11 cellular contexts compared by ENCODE assay signal in the genomic region with DNA sequence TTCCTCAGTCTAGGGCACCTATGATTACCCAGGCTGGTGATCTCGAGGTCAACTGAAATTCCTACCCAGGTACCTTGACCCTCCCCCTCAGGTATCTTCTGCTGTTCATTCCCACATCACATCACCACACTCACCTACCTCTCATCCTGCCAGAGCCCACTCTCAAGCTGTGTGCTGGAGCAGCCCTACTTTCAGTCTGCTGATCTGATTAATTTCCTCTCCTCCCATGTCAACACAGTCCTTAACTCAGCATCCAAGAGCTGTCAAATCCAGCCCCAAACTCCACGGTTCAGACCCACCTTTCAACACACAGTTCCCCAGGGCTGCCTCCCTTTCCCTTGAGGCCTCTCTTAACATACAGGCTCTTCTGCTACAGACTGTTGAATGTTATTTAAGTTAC. TPM values are rescaled to one million over a fixed set of nuclear protein-coding genes. Genes with fewer than 3 reads are reported as not detected.
DNase-seq lines count a peak whose midpoint lies in the region; ATAC-seq and TF ChIP-seq lines count a peak whose summit lies in the region.
"Had no signal": no experiment of that assay in that cellular context is flagged by ENCODE, and none has a peak within 500 bp of the region (broad histone marks: within the 10 kb centered on the region; RNA-seq: fewer than 3 reads in every experiment).

No MANE protein-coding gene starts in this region.

- peaks cover 16% of the 10 kb centered on the region for H3K4me1 ChIP-seq in CD4-positive, CD25-positive, alpha-beta regulatory T cell (ENCODE audit: control insufficient read depth, insufficient read depth, low read length, poor library complexity, severe bottlenecking)
- H3K4me1 ChIP-seq in Caco-2 = peaks cover 8% of the 10 kb centered on the region

- intact Hi-C loops in Caco-2 (cut with micrococcal nuclease; ENCODE audit: unreplicated experiment) = no loop called here
- intact Hi-C loops in activated T-helper 1 cell treated with anti-CD3 and anti-CD28 coated beads, Interleukin-12 subunit alpha, Interleukin-12 subunit beta, Interleukin-2, Interleukin-4 antibody, amounts not matched to agents 30 ng/mL and 10 ng/mL and 1 ng/mL, durations not matched to agents 14 hours and 24 hours and 36 hours (cut with micrococcal nuclease) = no loop called here

- H3K27me3 Mint-ChIP-seq in CD4-positive, CD25-positive, alpha-beta regulatory T cell = no peaks in the 10 kb centered on the region
- no peaks in the 10 kb centered on the region for H3K27me3 Mint-ChIP-seq in Caco-2 (ENCODE audit: insufficient read depth, unreplicated experiment)
- no peaks in the 10 kb centered on the region for H3K27me3 Mint-ChIP-seq in activated T-helper 1 cell treated with anti-CD3 and anti-CD28 coated beads, Interleukin-12 subunit alpha, Interleukin-12 subunit beta, Interleukin-2, Interleukin-4 antibody, amounts not matched to agents 30 ng/mL and 10 ng/mL and 1 ng/mL, durations not matched to agents 14 hours and 24 hours and 36 hours (ENCODE audit: insufficient read depth)

- CTCF ChIA-PET in Caco-2 (lab: Charles Lee) = no interaction called here

- H3K36me3 ChIP-seq in CD4-positive, CD25-positive, alpha-beta regulatory T cell (ENCODE audit: control insufficient read depth, insufficient read depth, low read length) = peaks cover 97% of the 10 kb centered on the region
- H3K36me3 ChIP-seq in Caco-2 (ENCODE audit: control insufficient read depth, insufficient read depth, low read length) = peaks cover 19% of the 10 kb centered on the region

- no peak for DNase-seq in CD4-positive, CD25-positive, alpha-beta regulatory T cell
- DNase-seq in Caco-2 = no peak
- no peak for DNase-seq in activated T-helper 1 cell treated with anti-CD3 and anti-CD28 coated beads, Interleukin-12 subunit alpha, Interleukin-12 subunit beta, Interleukin-2, Interleukin-4 antibody, amounts not matched to agents 30 ng/mL and 10 ng/mL and 1 ng/mL, durations not matched to agents 14 hours and 24 hours and 36 hours (ENCODE audit: low spot score)
- DNase-seq in mesenteric fat pad (ENCODE audit: low spot score) = peak; percentile 45
- DNase-seq in NCI-H2107 (lab: John Stamatoyannopoulos, UW) = no peak
- DNase-seq in DMS79 treated with DMSO at 0.1 percent for 48 hours (lab: John Stamatoyannopoulos, UW) = no peak
- DNase-seq: activated CD4-positive, alpha-beta T cell treated with anti-CD3 and anti-CD28 coated beads, Interleukin-2, amount 50 U/mL, for 4 hours; AML-193; DMS153; Karpas-422 had no signal

- H3K27ac ChIP-seq in CD4-positive, CD25-positive, alpha-beta regulatory T cell (ENCODE audit: insufficient read depth, low read length, poor library complexity, severe bottlenecking) = peak overlapping the region; percentile 31

- H3K27me3 ChIP-seq in CD4-positive, CD25-positive, alpha-beta regulatory T cell (ENCODE audit: control insufficient read depth, insufficient read depth, low read length) = no peaks in the 10 kb centered on the region
- no peaks in the 10 kb centered on the region for H3K27me3 ChIP-seq in Caco-2 (replicated peaks; ENCODE audit: control insufficient read depth, insufficient read depth, low read length)

- H3K9me3 Mint-ChIP-seq in CD4-positive, CD25-positive, alpha-beta regulatory T cell = peaks cover 0 to 1% (median 0%) of the 10 kb centered on the region in 7 donors
- no peaks in the 10 kb centered on the region for H3K9me3 Mint-ChIP-seq in Caco-2 (ENCODE audit: unreplicated experiment)
- no peaks in the 10 kb centered on the region for H3K9me3 Mint-ChIP-seq in activated T-helper 1 cell treated with anti-CD3 and anti-CD28 coated beads, Interleukin-12 subunit alpha, Interleukin-12 subunit beta, Interleukin-2, Interleukin-4 antibody, amounts not matched to agents 30 ng/mL and 10 ng/mL and 1 ng/mL, durations not matched to agents 14 hours and 24 hours and 36 hours

- no peaks in the 10 kb centered on the region for H3K9me3 ChIP-seq in CD4-positive, CD25-positive, alpha-beta regulatory T cell (ENCODE audit: control insufficient read depth in 2 of 2, low read length in 2 of 2)
- H3K9me3 ChIP-seq in Caco-2 = no peaks in the 10 kb centered on the region

- peak overlapping the region in 2 of 4 donors; percentile 21 to 72 for H3K4me3 Mint-ChIP-seq in CD4-positive, CD25-positive, alpha-beta regulatory T cell
- peak overlapping the region; percentile 4 for H3K4me3 Mint-ChIP-seq in Caco-2 (ENCODE audit: unreplicated experiment)
- H3K4me3 Mint-ChIP-seq in activated T-helper 1 cell treated with anti-CD3 and anti-CD28 coated beads, Interleukin-12 subunit alpha, Interleukin-12 subunit beta, Interleukin-2, Interleukin-4 antibody, amounts not matched to agents 30 ng/mL and 10 ng/mL and 1 ng/mL, durations not matched to agents 14 hours and 24 hours and 36 hours = no peak overlapping the region

- peaks cover 12 to 61% (median 48%) of the 10 kb centered on the region in 4 donors for H3K4me1 Mint-ChIP-seq in CD4-positive, CD25-positive, alpha-beta regulatory T cell
- peaks cover 22% of the 10 kb centered on the region for H3K4me1 Mint-ChIP-seq in Caco-2 (ENCODE audit: low read depth, unreplicated experiment)
- peaks cover 42% of the 10 kb centered on the region for H3K4me1 Mint-ChIP-seq in activated T-helper 1 cell treated with anti-CD3 and anti-CD28 coated beads, Interleukin-12 subunit alpha, Interleukin-12 subunit beta, Interleukin-2, Interleukin-4 antibody, amounts not matched to agents 30 ng/mL and 10 ng/mL and 1 ng/mL, durations not matched to agents 14 hours and 24 hours and 36 hours (ENCODE audit: low read depth)

- ATAC-seq in CD4-positive, CD25-positive, alpha-beta regulatory T cell (ENCODE audit: low read depth in 2 of 2) = no peak
- no peak for ATAC-seq in GM21717 (IDR thresholded peaks at IDR 0.05; ENCODE audit: unreplicated experiment)

- peak overlapping the region; percentile 81 to 93 (median 88) for H3K27ac Mint-ChIP-seq in CD4-positive, CD25-positive, alpha-beta regulatory T cell
- peak overlapping the region; percentile 68 for H3K27ac Mint-ChIP-seq in Caco-2 (ENCODE audit: unreplicated experiment)
- peak overlapping the region; percentile 32 for H3K27ac Mint-ChIP-seq in activated T-helper 1 cell treated with anti-CD3 and anti-CD28 coated beads, Interleukin-12 subunit alpha, Interleukin-12 subunit beta, Interleukin-2, Interleukin-4 antibody, amounts not matched to agents 30 ng/mL and 10 ng/mL and 1 ng/mL, durations not matched to agents 14 hours and 24 hours and 36 hours

- TF ChIP-seq CTCF in Caco-2 (IDR thresholded peaks at IDR 0.05; ENCODE audit: insufficient read depth in 1 of 2, low read depth in 1 of 2, low read length in 1 of 2, severe bottlenecking in 1 of 2, unreplicated experiment in 1 of 2) = no peak

- POLR2A ChIA-PET in Caco-2 (lab: Charles Lee) = no interaction called here

- H3K36me3 Mint-ChIP-seq in CD4-positive, CD25-positive, alpha-beta regulatory T cell = peaks cover 57% of the 10 kb centered on the region
- peaks cover 97% of the 10 kb centered on the region for H3K36me3 Mint-ChIP-seq in Caco-2 (ENCODE audit: insufficient read depth, unreplicated experiment)
- peaks cover 58% of the 10 kb centered on the region for H3K36me3 Mint-ChIP-seq in activated T-helper 1 cell treated with anti-CD3 and anti-CD28 coated beads, Interleukin-12 subunit alpha, Interleukin-12 subunit beta, Interleukin-2, Interleukin-4 antibody, amounts not matched to agents 30 ng/mL and 10 ng/mL and 1 ng/mL, durations not matched to agents 14 hours and 24 hours and 36 hours (ENCODE audit: low read depth)

- H3K4me3 ChIP-seq in CD4-positive, CD25-positive, alpha-beta regulatory T cell (ENCODE audit: low read depth, low read length) = no peak overlapping the region
- H3K4me3 ChIP-seq in Caco-2 (ENCODE audit: low read depth, low read length) = no peak overlapping the region

- no TSS peak for BruUV-seq in Caco-2 (replicated peaks; lab: Mats Ljungman, UMichigan)

RNA-seq across cellular contexts. Expression of a gene that starts 42.4 kb away (rescaled TPM):
- total RNA-seq in CD4-positive, CD25-positive, alpha-beta regulatory T cell = 559 TPM
- polyA plus RNA-seq in CD4-positive, CD25-positive, alpha-beta regulatory T cell = 100 to 1,000 TPM; 310 to 497 (median 365) TPM
- 282 and 290 TPM in 2 replicates for total RNA-seq in Caco-2 (2022)
- 205 and 206 TPM in 2 replicates for total RNA-seq in activated T-helper 1 cell treated with anti-CD3 and anti-CD28 coated beads, Interleukin-12 subunit alpha, Interleukin-12 subunit beta, Interleukin-2, Interleukin-4 antibody, amounts not matched to agents 30 ng/mL and 10 ng/mL and 1 ng/mL, durations not matched to agents 14 hours and 24 hours and 36 hours
- total RNA-seq in mesenteric fat pad = 43.1 TPM

Comparison
In these comparisons a context has a peak if more than half of its experiments do, and no peak if none do; other contexts are left out.
1. H3K27ac Mint-ChIP-seq: peak in every context shown above with its lines; median percentile 88 in CD4-positive, CD25-positive, alpha-beta regulatory T cell; 68 in Caco-2; 32 in activated T-helper 1 cell treated with anti-CD3 and anti-CD28 coated beads, Interleukin-12 subunit alpha, Interleukin-12 subunit beta, Interleukin-2, Interleukin-4 antibody, amounts not matched to agents 30 ng/mL and 10 ng/mL and 1 ng/mL, durations not matched to agents 14 hours and 24 hours and 36 hours.